In the genomic region with DNA sequence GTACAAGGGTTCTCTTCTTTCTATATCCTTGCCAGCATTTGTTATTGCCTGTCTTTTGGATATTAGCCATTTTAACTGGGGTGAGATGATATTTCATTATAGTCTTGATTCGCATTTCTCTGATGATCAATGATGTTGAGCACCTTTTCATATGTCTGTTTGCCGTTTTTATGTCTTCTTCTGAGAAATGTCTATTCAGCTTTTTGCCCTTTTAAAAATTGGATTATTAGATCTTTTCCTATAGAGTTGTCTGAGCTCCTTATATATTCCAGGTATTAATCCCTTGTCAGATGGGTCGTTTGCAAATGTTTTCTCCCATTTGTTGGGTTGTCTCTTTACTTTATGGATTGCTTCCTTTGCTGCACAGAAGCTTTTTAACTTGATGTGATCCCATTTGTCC, we compare ENCODE assay signal across 9 cellular contexts. TPM values are rescaled to one million over a fixed set of nuclear protein-coding genes. Genes with fewer than 3 reads are reported as not detected.
"Had no signal": no experiment of that assay in that cellular context is flagged by ENCODE, and none has a peak within 500 bp of the region (broad histone marks: within the 10 kb centered on the region; RNA-seq: fewer than 3 reads in every experiment).

No MANE protein-coding gene starts in this region.

- H3K4me3 ChIP-seq: GM23338 had no signal

- H3K4me1 Mint-ChIP-seq: IgD-negative memory B cell had no signal

- FAIRE-seq: H1, H54, HTR-8/SVneo had no signal

- H3K27ac Mint-ChIP-seq: GM23338, H9, IgD-negative memory B cell had no signal

- H3K9me3 Mint-ChIP-seq: GM23338, H9, IgD-negative memory B cell had no signal

- ATAC-seq: GM23338 had no signal

- H3K4me3 Mint-ChIP-seq: GM23338, H9, IgD-negative memory B cell had no signal

- H3K4me2 ChIP-seq: GM23338 had no signal

- DNase-seq: H9, HCEC 1CT, KG1 had no signal

RNA-seq across cellular contexts. Expression of a gene that starts 25.0 kb away (rescaled TPM):
- total RNA-seq: HT-29 had no signal
- polyA plus RNA-seq: IgD-negative memory B cell had no signal
